Comparison of ENCODE assay signal across 1 cellular context in genomic region chr4:25815586-25815985, GRCh38.
TF ChIP-seq lines count a peak whose summit lies in the region.

No MANE protein-coding gene starts in this region.

TF ChIP-seq in IMR-90, 13 proteins besides CTCF, POLR2A, EP300 and RAD21 (continued from another document):
- no peak for TF ChIP-seq RCOR1 (IDR thresholded peaks at IDR 0.05; ENCODE audit: insufficient replicate concordance, low read length)
- TF ChIP-seq NFE2L2 (IDR thresholded peaks at IDR 0.05; ENCODE audit: low read depth, low read length) = no peak
- TF ChIP-seq MAFK (IDR thresholded peaks at IDR 0.05; ENCODE audit: low read depth, low read length) = no peak
- TF ChIP-seq FOS (IDR thresholded peaks at IDR 0.05; ENCODE audit: low read depth, low read length) = no peak
- TF ChIP-seq MAZ (IDR thresholded peaks at IDR 0.05; ENCODE audit: borderline replicate concordance, low read depth, low read length) = no peak
- no peak for TF ChIP-seq RFX5 (IDR thresholded peaks at IDR 0.05; ENCODE audit: low read depth, low read length)
- no peak for TF ChIP-seq ELK1 (IDR thresholded peaks at IDR 0.05; ENCODE audit: borderline replicate concordance, low read depth, low read length)
- TF ChIP-seq BHLHE40 (IDR thresholded peaks at IDR 0.05; ENCODE audit: low read depth, low read length) = no peak
- no peak for TF ChIP-seq MXI1 (IDR thresholded peaks at IDR 0.05; ENCODE audit: borderline replicate concordance, low read depth, low read length)
- no peak for TF ChIP-seq SMC3 (IDR thresholded peaks at IDR 0.05; ENCODE audit: low read depth, low read length)
TF ChIP-seq in IMR-90: peak in this region for 0.
